1 cellular context compared by ENCODE assay signal in the genomic region with DNA sequence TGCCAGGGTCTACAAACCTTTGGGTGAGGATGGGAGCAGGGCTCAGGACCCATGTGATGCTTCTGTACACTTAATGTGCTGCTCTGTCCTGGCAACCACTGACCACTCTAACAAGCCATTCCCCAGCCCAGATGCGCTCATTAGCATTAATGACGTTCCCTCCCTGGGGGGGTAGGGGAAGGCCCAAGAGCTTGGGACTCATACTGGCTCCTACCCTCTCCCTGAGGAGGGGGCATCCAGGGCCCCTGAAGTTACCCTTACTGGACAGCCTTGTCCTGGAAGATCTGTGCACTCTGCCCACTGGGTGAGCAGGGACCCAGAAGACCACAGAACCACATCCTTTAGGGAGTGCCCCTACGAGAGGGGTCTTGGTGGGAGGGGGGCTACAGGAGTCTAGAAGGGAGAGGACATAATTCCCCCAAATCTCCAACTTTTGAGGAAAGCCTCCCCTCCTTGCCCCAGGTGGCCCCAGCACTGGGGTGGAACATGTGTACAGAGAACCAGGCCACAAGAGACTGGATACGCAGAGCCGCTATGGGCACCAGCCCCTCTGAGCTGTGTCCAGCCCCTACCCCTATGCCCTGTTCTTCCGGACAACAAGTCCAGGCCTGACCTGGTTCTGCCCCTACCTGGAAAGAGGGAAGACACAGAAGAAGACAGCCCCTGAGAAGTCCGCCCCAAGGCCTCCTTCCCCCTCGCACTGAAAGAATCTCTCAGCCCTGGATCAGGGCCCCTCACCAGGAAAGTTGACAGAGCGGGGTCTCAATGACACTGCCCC.
A peak's percentile ranks its signal among the peaks of the same experiment; 100 is the strongest.
TF ChIP-seq lines count a peak whose summit lies in the region.

No MANE protein-coding gene starts in this region.

TF ChIP-seq in HepG2, 621 proteins besides CTCF, POLR2A, EP300 and RAD21 (continued from another document):
- TF ChIP-seq, protein P1, sequence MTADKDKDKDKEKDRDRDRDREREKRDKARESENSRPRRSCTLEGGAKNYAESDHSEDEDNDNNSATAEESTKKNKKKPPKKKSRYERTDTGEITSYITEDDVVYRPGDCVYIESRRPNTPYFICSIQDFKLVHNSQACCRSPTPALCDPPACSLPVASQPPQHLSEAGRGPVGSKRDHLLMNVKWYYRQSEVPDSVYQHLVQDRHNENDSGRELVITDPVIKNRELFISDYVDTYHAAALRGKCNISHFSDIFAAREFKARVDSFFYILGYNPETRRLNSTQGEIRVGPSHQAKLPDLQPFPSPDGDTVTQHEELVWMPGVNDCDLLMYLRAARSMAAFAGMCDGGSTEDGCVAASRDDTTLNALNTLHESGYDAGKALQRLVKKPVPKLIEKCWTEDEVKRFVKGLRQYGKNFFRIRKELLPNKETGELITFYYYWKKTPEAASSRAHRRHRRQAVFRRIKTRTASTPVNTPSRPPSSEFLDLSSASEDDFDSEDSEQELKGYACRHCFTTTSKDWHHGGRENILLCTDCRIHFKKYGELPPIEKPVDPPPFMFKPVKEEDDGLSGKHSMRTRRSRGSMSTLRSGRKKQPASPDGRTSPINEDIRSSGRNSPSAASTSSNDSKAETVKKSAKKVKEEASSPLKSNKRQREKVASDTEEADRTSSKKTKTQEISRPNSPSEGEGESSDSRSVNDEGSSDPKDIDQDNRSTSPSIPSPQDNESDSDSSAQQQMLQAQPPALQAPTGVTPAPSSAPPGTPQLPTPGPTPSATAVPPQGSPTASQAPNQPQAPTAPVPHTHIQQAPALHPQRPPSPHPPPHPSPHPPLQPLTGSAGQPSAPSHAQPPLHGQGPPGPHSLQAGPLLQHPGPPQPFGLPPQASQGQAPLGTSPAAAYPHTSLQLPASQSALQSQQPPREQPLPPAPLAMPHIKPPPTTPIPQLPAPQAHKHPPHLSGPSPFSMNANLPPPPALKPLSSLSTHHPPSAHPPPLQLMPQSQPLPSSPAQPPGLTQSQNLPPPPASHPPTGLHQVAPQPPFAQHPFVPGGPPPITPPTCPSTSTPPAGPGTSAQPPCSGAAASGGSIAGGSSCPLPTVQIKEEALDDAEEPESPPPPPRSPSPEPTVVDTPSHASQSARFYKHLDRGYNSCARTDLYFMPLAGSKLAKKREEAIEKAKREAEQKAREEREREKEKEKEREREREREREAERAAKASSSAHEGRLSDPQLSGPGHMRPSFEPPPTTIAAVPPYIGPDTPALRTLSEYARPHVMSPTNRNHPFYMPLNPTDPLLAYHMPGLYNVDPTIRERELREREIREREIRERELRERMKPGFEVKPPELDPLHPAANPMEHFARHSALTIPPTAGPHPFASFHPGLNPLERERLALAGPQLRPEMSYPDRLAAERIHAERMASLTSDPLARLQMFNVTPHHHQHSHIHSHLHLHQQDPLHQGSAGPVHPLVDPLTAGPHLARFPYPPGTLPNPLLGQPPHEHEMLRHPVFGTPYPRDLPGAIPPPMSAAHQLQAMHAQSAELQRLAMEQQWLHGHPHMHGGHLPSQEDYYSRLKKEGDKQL (CRISPR knock-in tag; IDR thresholded peaks at IDR 0.05; ENCODE audit: low read depth), result no peak
- TF ChIP-seq, protein P2, sequence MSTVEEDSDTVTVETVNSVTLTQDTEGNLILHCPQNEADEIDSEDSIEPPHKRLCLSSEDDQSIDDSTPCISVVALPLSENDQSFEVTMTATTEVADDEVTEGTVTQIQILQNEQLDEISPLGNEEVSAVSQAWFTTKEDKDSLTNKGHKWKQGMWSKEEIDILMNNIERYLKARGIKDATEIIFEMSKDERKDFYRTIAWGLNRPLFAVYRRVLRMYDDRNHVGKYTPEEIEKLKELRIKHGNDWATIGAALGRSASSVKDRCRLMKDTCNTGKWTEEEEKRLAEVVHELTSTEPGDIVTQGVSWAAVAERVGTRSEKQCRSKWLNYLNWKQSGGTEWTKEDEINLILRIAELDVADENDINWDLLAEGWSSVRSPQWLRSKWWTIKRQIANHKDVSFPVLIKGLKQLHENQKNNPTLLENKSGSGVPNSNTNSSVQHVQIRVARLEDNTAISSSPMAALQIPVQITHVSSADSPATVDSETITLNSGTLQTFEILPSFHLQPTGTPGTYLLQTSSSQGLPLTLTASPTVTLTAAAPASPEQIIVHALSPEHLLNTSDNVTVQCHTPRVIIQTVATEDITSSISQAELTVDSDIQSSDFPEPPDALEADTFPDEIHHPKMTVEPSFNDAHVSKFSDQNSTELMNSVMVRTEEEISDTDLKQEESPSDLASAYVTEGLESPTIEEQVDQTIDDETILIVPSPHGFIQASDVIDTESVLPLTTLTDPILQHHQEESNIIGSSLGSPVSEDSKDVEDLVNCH (CRISPR knock-in tag; IDR thresholded peaks at IDR 0.05), result no peak
- TF ChIP-seq ZMYM3 (CRISPR knock-in tag; IDR thresholded peaks at IDR 0.05) (no peak), DNMT3B (CRISPR knock-in tag; conservative IDR thresholded peaks at IDR 0.05) (no peak), ZNF343 (CRISPR knock-in tag; IDR thresholded peaks at IDR 0.05) (no peak; the same call in 1 of the 2 replicates), YEATS4 (CRISPR knock-in tag; IDR thresholded peaks at IDR 0.05; ENCODE audit: borderline replicate concordance) (no peak), CBX2 (IDR thresholded peaks at IDR 0.05; ENCODE audit: low read depth, low read length) (no peak), CBX2 (CRISPR knock-in tag; IDR thresholded peaks at IDR 0.05; ENCODE audit: low read depth) (no peak), SALL1 (CRISPR knock-in tag; IDR thresholded peaks at IDR 0.05) (no peak), NR2F6 (IDR thresholded peaks at IDR 0.05) (no peak), NR2F6 (CRISPR knock-in tag; IDR thresholded peaks at IDR 0.05) (no peak), ZNF543 (CRISPR knock-in tag; IDR thresholded peaks at IDR 0.05) (peak; percentile 24; the same call in 1 of the 2 replicates), ZNF367 (CRISPR knock-in tag; IDR thresholded peaks at IDR 0.05; ENCODE audit: borderline replicate concordance) (no peak), TEAD3 (CRISPR knock-in tag; optimal IDR thresholded peaks at IDR 0.05; ENCODE audit: borderline replicate concordance) (no peak), ZFY (CRISPR knock-in tag; IDR thresholded peaks at IDR 0.05) (no peak), EEA1 (CRISPR knock-in tag; IDR thresholded peaks at IDR 0.05; ENCODE audit: borderline replicate concordance) (no peak)
- TF ChIP-seq, protein P3, sequence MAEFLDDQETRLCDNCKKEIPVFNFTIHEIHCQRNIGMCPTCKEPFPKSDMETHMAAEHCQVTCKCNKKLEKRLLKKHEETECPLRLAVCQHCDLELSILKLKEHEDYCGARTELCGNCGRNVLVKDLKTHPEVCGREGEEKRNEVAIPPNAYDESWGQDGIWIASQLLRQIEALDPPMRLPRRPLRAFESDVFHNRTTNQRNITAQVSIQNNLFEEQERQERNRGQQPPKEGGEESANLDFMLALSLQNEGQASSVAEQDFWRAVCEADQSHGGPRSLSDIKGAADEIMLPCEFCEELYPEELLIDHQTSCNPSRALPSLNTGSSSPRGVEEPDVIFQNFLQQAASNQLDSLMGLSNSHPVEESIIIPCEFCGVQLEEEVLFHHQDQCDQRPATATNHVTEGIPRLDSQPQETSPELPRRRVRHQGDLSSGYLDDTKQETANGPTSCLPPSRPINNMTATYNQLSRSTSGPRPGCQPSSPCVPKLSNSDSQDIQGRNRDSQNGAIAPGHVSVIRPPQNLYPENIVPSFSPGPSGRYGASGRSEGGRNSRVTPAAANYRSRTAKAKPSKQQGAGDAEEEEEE (CRISPR knock-in tag; IDR thresholded peaks at IDR 0.05; ENCODE audit: borderline replicate concordance), result no peak
- TF ChIP-seq, protein P4, sequence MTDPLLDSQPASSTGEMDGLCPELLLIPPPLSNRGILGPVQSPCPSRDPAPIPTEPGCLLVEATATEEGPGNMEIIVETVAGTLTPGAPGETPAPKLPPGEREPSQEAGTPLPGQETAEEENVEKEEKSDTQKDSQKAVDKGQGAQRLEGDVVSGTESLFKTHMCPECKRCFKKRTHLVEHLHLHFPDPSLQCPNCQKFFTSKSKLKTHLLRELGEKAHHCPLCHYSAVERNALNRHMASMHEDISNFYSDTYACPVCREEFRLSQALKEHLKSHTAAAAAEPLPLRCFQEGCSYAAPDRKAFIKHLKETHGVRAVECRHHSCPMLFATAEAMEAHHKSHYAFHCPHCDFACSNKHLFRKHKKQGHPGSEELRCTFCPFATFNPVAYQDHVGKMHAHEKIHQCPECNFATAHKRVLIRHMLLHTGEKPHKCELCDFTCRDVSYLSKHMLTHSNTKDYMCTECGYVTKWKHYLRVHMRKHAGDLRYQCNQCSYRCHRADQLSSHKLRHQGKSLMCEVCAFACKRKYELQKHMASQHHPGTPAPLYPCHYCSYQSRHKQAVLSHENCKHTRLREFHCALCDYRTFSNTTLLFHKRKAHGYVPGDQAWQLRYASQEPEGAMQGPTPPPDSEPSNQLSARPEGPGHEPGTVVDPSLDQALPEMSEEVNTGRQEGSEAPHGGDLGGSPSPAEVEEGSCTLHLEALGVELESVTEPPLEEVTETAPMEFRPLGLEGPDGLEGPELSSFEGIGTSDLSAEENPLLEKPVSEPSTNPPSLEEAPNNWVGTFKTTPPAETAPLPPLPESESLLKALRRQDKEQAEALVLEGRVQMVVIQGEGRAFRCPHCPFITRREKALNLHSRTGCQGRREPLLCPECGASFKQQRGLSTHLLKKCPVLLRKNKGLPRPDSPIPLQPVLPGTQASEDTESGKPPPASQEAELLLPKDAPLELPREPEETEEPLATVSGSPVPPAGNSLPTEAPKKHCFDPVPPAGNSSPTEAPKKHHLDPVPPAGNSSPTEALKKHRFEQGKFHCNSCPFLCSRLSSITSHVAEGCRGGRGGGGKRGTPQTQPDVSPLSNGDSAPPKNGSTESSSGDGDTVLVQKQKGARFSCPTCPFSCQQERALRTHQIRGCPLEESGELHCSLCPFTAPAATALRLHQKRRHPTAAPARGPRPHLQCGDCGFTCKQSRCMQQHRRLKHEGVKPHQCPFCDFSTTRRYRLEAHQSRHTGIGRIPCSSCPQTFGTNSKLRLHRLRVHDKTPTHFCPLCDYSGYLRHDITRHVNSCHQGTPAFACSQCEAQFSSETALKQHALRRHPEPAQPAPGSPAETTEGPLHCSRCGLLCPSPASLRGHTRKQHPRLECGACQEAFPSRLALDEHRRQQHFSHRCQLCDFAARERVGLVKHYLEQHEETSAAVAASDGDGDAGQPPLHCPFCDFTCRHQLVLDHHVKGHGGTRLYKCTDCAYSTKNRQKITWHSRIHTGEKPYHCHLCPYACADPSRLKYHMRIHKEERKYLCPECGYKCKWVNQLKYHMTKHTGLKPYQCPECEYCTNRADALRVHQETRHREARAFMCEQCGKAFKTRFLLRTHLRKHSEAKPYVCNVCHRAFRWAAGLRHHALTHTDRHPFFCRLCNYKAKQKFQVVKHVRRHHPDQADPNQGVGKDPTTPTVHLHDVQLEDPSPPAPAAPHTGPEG (CRISPR knock-in tag; IDR thresholded peaks at IDR 0.05), result no peak
- TF ChIP-seq, protein P5, sequence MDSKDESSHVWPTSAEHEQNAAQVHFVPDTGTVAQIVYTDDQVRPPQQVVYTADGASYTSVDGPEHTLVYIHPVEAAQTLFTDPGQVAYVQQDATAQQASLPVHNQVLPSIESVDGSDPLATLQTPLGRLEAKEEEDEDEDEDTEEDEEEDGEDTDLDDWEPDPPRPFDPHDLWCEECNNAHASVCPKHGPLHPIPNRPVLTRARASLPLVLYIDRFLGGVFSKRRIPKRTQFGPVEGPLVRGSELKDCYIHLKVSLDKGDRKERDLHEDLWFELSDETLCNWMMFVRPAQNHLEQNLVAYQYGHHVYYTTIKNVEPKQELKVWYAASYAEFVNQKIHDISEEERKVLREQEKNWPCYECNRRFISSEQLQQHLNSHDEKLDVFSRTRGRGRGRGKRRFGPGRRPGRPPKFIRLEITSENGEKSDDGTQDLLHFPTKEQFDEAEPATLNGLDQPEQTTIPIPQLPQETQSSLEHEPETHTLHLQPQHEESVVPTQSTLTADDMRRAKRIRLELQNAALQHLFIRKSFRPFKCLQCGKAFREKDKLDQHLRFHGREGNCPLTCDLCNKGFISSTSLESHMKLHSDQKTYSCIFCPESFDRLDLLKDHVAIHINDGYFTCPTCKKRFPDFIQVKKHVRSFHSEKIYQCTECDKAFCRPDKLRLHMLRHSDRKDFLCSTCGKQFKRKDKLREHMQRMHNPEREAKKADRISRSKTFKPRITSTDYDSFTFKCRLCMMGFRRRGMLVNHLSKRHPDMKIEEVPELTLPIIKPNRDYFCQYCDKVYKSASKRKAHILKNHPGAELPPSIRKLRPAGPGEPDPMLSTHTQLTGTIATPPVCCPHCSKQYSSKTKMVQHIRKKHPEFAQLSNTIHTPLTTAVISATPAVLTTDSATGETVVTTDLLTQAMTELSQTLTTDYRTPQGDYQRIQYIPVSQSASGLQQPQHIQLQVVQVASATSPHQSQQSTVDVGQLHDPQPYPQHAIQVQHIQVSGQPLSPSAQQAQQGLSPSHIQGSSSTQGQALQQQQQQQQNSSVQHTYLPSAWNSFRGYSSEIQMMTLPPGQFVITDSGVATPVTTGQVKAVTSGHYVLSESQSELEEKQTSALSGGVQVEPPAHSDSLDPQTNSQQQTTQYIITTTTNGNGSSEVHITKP (CRISPR knock-in tag; IDR thresholded peaks at IDR 0.05; ENCODE audit: low read depth), result no peak
